In the genomic region with DNA sequence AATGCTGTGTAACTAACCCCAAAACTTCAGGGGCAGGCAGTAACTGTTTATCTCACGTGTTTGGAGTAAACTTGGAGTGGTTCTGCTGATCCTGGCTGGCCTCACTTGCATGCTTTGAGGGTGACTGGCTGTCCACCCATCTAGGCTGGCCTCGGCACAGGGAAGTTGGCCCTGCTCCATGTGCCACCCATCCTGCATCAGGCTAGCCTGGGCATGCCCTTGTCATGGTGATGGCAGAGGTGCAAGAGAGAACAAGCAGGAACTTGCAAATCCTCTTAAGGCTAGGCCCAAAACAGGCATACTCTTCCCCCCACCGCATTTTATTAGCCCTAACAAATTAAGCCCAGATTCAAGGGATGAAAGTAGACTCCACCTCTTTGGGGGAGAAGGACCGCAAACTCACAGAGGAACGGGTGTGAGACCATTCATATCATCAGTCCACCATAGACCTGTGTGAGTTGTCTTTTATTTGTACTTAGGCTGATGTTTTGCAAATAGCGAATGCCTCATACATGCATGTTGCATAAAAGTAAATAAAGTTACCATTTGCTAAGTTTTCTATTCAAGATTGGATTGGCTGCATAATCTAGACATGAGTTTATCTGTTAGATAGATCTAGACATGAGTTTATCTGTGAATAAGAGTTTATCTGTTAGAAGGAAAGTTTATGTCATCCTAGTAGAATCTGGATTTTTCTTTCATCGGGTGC, we compare ENCODE assay signal across 10 cellular contexts.
DNase-seq lines count a peak whose midpoint lies in the region; ATAC-seq, FAIRE-seq and TF ChIP-seq lines count a peak whose summit lies in the region.
"Had no signal": no experiment of that assay in that cellular context is flagged by ENCODE, and none has a peak within 500 bp of the region (broad histone marks: within the 10 kb centered on the region; RNA-seq: fewer than 3 reads in every experiment).

No MANE protein-coding gene starts in this region.

- in situ Hi-C loops in astrocyte of the spinal cord (cut with HindIII; ENCODE audit: low sequenced_read_pairs) (no loop called here), G401 (cut with HindIII; ENCODE audit: low sequenced_read_pairs) (no loop called here)

- no peaks in the 10 kb centered on the region for H3K36me3 Mint-ChIP-seq in mesothelial cell of epicardium

- H3K36me3 ChIP-seq in Loucy (ENCODE audit: insufficient read depth, low read length) (peaks cover 39% of the 10 kb centered on the region; the same call in 1 of the 2 replicates), tibial nerve (no peaks in the 10 kb centered on the region)

- no peak overlapping the region for H3K27ac ChIP-seq in tibial nerve
- H3K27ac ChIP-seq: VCaP had no signal

- H3K9ac ChIP-seq in Loucy (ENCODE audit: low read depth, low read length, poor library complexity, severe bottlenecking), result peak overlapping the region; percentile 57

- no peaks in the 10 kb centered on the region for H3K27me3 Mint-ChIP-seq in mesothelial cell of epicardium (ENCODE audit: low read depth)

- H3K79me2 ChIP-seq in Loucy (ENCODE audit: insufficient read depth, low read length), result peaks cover 84% of the 10 kb centered on the region

- H2AFZ ChIP-seq in Loucy (ENCODE audit: low read length), result no peak overlapping the region

- no peak for TF ChIP-seq CTCF in D721Med (IDR thresholded peaks at IDR 0.05; ENCODE audit: insufficient read depth, missing control alignments)
- no peak for TF ChIP-seq CTCF in Loucy (conservative IDR thresholded peaks at IDR 0.05; ENCODE audit: low read length)
- no peak for TF ChIP-seq CTCF in astrocyte of the spinal cord (IDR thresholded peaks at IDR 0.05; ENCODE audit: low read depth, low read length)
- no peak for TF ChIP-seq CTCF in mesothelial cell of epicardium (IDR thresholded peaks at IDR 0.05; ENCODE audit: unreplicated experiment)
- TF ChIP-seq CTCF in tibial nerve (IDR thresholded peaks at IDR 0.05), result no peak

- H4K20me1 ChIP-seq in Loucy (ENCODE audit: insufficient read depth, low read length, poor library complexity, severe bottlenecking), result peaks cover 14% of the 10 kb centered on the region

- H3F3A ChIP-seq in Loucy (ENCODE audit: low read depth), result no peaks in the 10 kb centered on the region

- peak overlapping the region; percentile 3 for H3K4me2 ChIP-seq in Loucy (ENCODE audit: low read depth, low read length, poor library complexity, severe bottlenecking)

- H3K4me1 ChIP-seq in Loucy (ENCODE audit: insufficient read depth, low read length, poor library complexity, severe bottlenecking) (peaks cover 31% of the 10 kb centered on the region), tibial nerve (peaks cover 0 to 17% (median 9%) of the 10 kb centered on the region in 4 donors)

- no peak for TF ChIP-seq POLR2A in tibial nerve (IDR thresholded peaks at IDR 0.05)

- no peak overlapping the region for H3K4me3 ChIP-seq in Loucy (ENCODE audit: low read length, poor library complexity, severe bottlenecking)
- no peak overlapping the region for H3K4me3 ChIP-seq in astrocyte of the spinal cord (ENCODE audit: low read depth, low read length)
- H3K4me3 ChIP-seq in tibial nerve, result no peak overlapping the region

- no peak for TF ChIP-seq EP300 in tibial nerve (IDR thresholded peaks at IDR 0.05)

- H3K9me3 Mint-ChIP-seq in mesothelial cell of epicardium, result no peaks in the 10 kb centered on the region

- no peak for DNase-seq in D721Med (ENCODE audit: insufficient read length, low spot score)
- peak; percentile 44 for DNase-seq in astrocyte of the spinal cord (ENCODE audit: low read depth, low spot score)
- DNase-seq in mesothelial cell of epicardium (ENCODE audit: low spot score in 2 of 2, unreplicated experiment in 2 of 2), result no peak
- DNase-seq in G401 (ENCODE audit: low spot score), result no peak
- no peak for DNase-seq in tibial nerve (ENCODE audit: low spot score in 2 of 2)
- DNase-seq: stimulated activated naive CD8-positive, alpha-beta T cell treated with anti-CD3 and anti-CD28 coated beads, Interleukin-15, Interleukin-2, amounts not matched to agents 100 U/mL and 50 U/mL, for 24 hours had no signal

- H3K4me1 Mint-ChIP-seq in mesothelial cell of epicardium, result peaks cover 37% of the 10 kb centered on the region

- no peaks in the 10 kb centered on the region for H3K9me2 ChIP-seq in Loucy (replicated peaks; ENCODE audit: low read depth, low read length)

- no peak overlapping the region for H3K4me3 Mint-ChIP-seq in mesothelial cell of epicardium

- H3K27me3 ChIP-seq in Loucy (ENCODE audit: insufficient read depth, low read length, poor library complexity, severe bottlenecking) (no peaks in the 10 kb centered on the region), tibial nerve (no peaks in the 10 kb centered on the region)

- peak overlapping the region; percentile 62 for H3K27ac Mint-ChIP-seq in mesothelial cell of epicardium

- ATAC-seq in GM19324 (IDR thresholded peaks at IDR 0.05; ENCODE audit: low FRiP score, unreplicated experiment) (no peak), HG03460 (IDR thresholded peaks at IDR 0.05; ENCODE audit: unreplicated experiment) (no peak)

- WGBS in tibial nerve, 2 donors, result 66 to 75% methylated on average over 7 of the region's 7 CpGs

- FAIRE-seq in D721Med (lab: Jason Lieb, UNC), result peak; percentile 53

- no peaks in the 10 kb centered on the region for H3K9me3 ChIP-seq in Loucy (ENCODE audit: insufficient read depth, low read depth, low read length)
- no peaks in the 10 kb centered on the region for H3K9me3 ChIP-seq in tibial nerve
